10 cellular contexts compared by ENCODE assay signal in genomic region chr13:103517066-103517767, GRCh38.
DNase-seq lines count a peak whose midpoint lies in the region; ATAC-seq, FAIRE-seq and TF ChIP-seq lines count a peak whose summit lies in the region.
"Had no signal": no experiment of that assay in that cellular context is flagged by ENCODE, and none has a peak within 500 bp of the region (broad histone marks: within the 10 kb centered on the region; RNA-seq: fewer than 3 reads in every experiment).

No MANE protein-coding gene starts in this region.

- no peaks in the 10 kb centered on the region for H3K27me3 Mint-ChIP-seq in mesothelial cell of epicardium (ENCODE audit: low read depth)
- H3K27me3 Mint-ChIP-seq: natural killer cell treated with Interleukin-12 subunit alpha and Interleukin-12 subunit beta and Interleukin-15 and Interleukin-18, amount 100 ng/mL, for 72 hours had no signal

- POLR2A ChIA-PET in A549 (lab: Yijun Ruan, JAX): no interaction called here

- H3K27ac Mint-ChIP-seq in mesothelial cell of epicardium: no peak overlapping the region
- H3K27ac Mint-ChIP-seq: natural killer cell treated with Interleukin-12 subunit alpha and Interleukin-12 subunit beta and Interleukin-15 and Interleukin-18, amount 100 ng/mL, for 72 hours had no signal

- H3K36me3 Mint-ChIP-seq in mesothelial cell of epicardium: no peaks in the 10 kb centered on the region
- H3K36me3 Mint-ChIP-seq: natural killer cell treated with Interleukin-12 subunit alpha and Interleukin-12 subunit beta and Interleukin-15 and Interleukin-18, amount 100 ng/mL, for 72 hours had no signal

- no peak for TF ChIP-seq EP300 in A549 (IDR thresholded peaks at IDR 0.05)

- H3K4me3 Mint-ChIP-seq in mesothelial cell of epicardium: no peak overlapping the region
- H3K4me3 Mint-ChIP-seq: natural killer cell treated with Interleukin-12 subunit alpha and Interleukin-12 subunit beta and Interleukin-15 and Interleukin-18, amount 100 ng/mL, for 72 hours had no signal

- no peaks in the 10 kb centered on the region for H3K9me3 Mint-ChIP-seq in mesothelial cell of epicardium

- DNase-seq in A549 (ENCODE audit: low read depth in 1 of 2, low spot score in 1 of 2): no peak
- DNase-seq in NCI-H2081 (lab: John Stamatoyannopoulos, UW): peak; percentile 5 to 70
- no peak for DNase-seq in mesothelial cell of epicardium (ENCODE audit: low spot score in 2 of 2, unreplicated experiment in 2 of 2)
- no peak for DNase-seq in activated effector memory CD4-positive, alpha-beta T cell treated with Interleukin-2 at 50 U/mL for 16 hours
- no peak for DNase-seq in COR-L47 (lab: John Stamatoyannopoulos, UW)
- no peak for DNase-seq in G401 (ENCODE audit: low spot score)

- no peak for TF ChIP-seq CTCF in A549 (IDR thresholded peaks at IDR 0.05)
- no peak for TF ChIP-seq CTCF in mesothelial cell of epicardium (IDR thresholded peaks at IDR 0.05; ENCODE audit: unreplicated experiment)

- H3K9me3 ChIP-seq in A549: no peaks in the 10 kb centered on the region

- CTCF ChIA-PET in A549 (lab: Yijun Ruan, JAX): no interaction called here

- H3K4me2 ChIP-seq in A549: peak overlapping the region; percentile 49

- in situ Hi-C loops in G401 (cut with HindIII; ENCODE audit: low sequenced_read_pairs): no loop called here

- peaks cover 11% of the 10 kb centered on the region; the same call in 2 of the 3 replicates for H3K4me1 ChIP-seq in A549

- H3K4me1 Mint-ChIP-seq in mesothelial cell of epicardium: peaks cover 6% of the 10 kb centered on the region

- FAIRE-seq in A549 (lab: Jason Lieb, UNC): no peak
- FAIRE-seq: urothelium cell line had no signal

- no peak for ATAC-seq in A549
- ATAC-seq in GM19395 (IDR thresholded peaks at IDR 0.05; ENCODE audit: unreplicated experiment): peak; percentile 93
- ATAC-seq in HG02973 (IDR thresholded peaks at IDR 0.05; ENCODE audit: unreplicated experiment): peak; percentile 89
- ATAC-seq: natural killer cell treated with Interleukin-12 subunit alpha and Interleukin-12 subunit beta and Interleukin-15 and Interleukin-18, amount 100 ng/mL, for 72 hours had no signal

- H3K4me3 ChIP-seq in A549: no peak overlapping the region

- no peak overlapping the region for H3K27ac ChIP-seq in A549

- WGBS in A549 (ENCODE audit: missing lambda C conversion rate): 38% methylated on average over 3 of the region's 3 CpGs

- TF ChIP-seq POLR2A in A549 (IDR thresholded peaks at IDR 0.05; ENCODE audit: low read length): no peak

- TF ChIP-seq RAD21 in A549 (conservative IDR thresholded peaks at IDR 0.05 in 1 of 2, IDR thresholded peaks at IDR 0.05 in 1 of 2): no peak

TF ChIP-seq in A549, 52 proteins besides CTCF, POLR2A, EP300 and RAD21:
- TF ChIP-seq JUNB (IDR thresholded peaks at IDR 0.05) (no peak), RNF2 (IDR thresholded peaks at IDR 0.05; ENCODE audit: borderline replicate concordance, low read depth) (no peak), MYC (IDR thresholded peaks at IDR 0.05; ENCODE audit: borderline replicate concordance, low read length) (no peak), MAZ (IDR thresholded peaks at IDR 0.05; ENCODE audit: borderline replicate concordance, low read depth, low read length) (no peak), HES2 (IDR thresholded peaks at IDR 0.05) (no peak), ZNF302 (CRISPR knock-in tag; IDR thresholded peaks at IDR 0.05) (no peak), RCOR1 (IDR thresholded peaks at IDR 0.05; ENCODE audit: low read depth, low read length) (no peak), PBX3 (IDR thresholded peaks at IDR 0.05) (no peak), ATOH8 (CRISPR knock-in tag; IDR thresholded peaks at IDR 0.05; ENCODE audit: low read depth) (no peak), USF2 (IDR thresholded peaks at IDR 0.05) (no peak), TP53 (CRISPR knock-in tag; IDR thresholded peaks at IDR 0.05) (no peak), JUN (IDR thresholded peaks at IDR 0.05) (no peak), SREBF2 (IDR thresholded peaks at IDR 0.05) (no peak)

Comparison
In these comparisons a context has a peak if more than half of its experiments do, and no peak if none do; other contexts are left out.
1. ATAC-seq: peak in GM19395 (single experiment) and HG02973 (single experiment); none in A549 (0 of 2).
2. DNase-seq: peak in NCI-H2081 (2 of 2); none in A549 (0 of 2), mesothelial cell of epicardium (0 of 2), activated effector memory CD4-positive, alpha-beta T cell treated with Interleukin-2 at 50 U/mL for 16 hours (single experiment), COR-L47 (single experiment) and G401 (single experiment).